Comparison of ENCODE assay signal across 7 cellular contexts in genomic region chr16:29340235-29340634, GRCh38.
DNase-seq lines count a peak whose midpoint lies in the region; ATAC-seq, FAIRE-seq and TF ChIP-seq lines count a peak whose summit lies in the region.
"Not testable (repeated sequence)": the region's sequence is repeated elsewhere in the genome, so short reads cannot be mapped to it uniquely, and the experiment has no call there.

No MANE protein-coding gene starts in this region.

- not testable (repeated sequence) for H3K79me2 ChIP-seq in DOHH2 (ENCODE audit: control insufficient read depth, low read length); OCI-LY1 (ENCODE audit: insufficient read depth, low read length); GM12878 (ENCODE audit: control insufficient read depth, insufficient read depth, low read length)

- DNase-seq in MG63, result peak; percentile 58
- not testable (repeated sequence) for DNase-seq in activated B cell treated with CpG ODN at 0.5 μM for 24 hours; GM12878 (ENCODE audit: low read depth, low spot score); naive B cell

- not testable (repeated sequence) for H3K27me3 ChIP-seq in DOHH2 (ENCODE audit: control insufficient read depth, low read length); MG63; OCI-LY1 (ENCODE audit: insufficient read depth, low read length); GM12878 (replicated peaks in 1 of 2; ENCODE audit: control insufficient read depth in 2 of 2, insufficient read depth in 2 of 2, low read length in 1 of 2)

- not testable (repeated sequence) for H2AFZ ChIP-seq in OCI-LY1 (ENCODE audit: low read length); GM12878 (ENCODE audit: control insufficient read depth, low read depth, low read length)

- peak; percentile 22 for ATAC-seq in activated B cell treated with CpG ODN at 0.5 μM for 24 hours (ENCODE audit: low read depth)
- peak; percentile 26 for ATAC-seq in GM12878
- not testable (repeated sequence) for ATAC-seq in naive B cell (ENCODE audit: low read depth in 2 of 2)
- peak; percentile 13 for ATAC-seq in stimulated activated memory B cell treated with anti-CD40 and anti-IgM and Interleukin-4, amounts not matched to agents 10 μg/mL and 1 μg/mL and 100 μg/mL, for 72 hours

- CTCF ChIA-PET in activated B cell treated with CpG ODN at 0.5 μM for 24 hours (lab: Charles Lee); GM12878 (lab: Yijun Ruan, JAX): not testable (repeated sequence)

- H3K9me3 Mint-ChIP-seq in activated B cell treated with CpG ODN at 0.5 μM for 24 hours; naive B cell; stimulated activated memory B cell treated with anti-CD40 and anti-IgM and Interleukin-4, amounts not matched to agents 10 μg/mL and 1 μg/mL and 100 μg/mL, for 72 hours: not testable (repeated sequence)

- intact Hi-C loops in activated B cell treated with CpG ODN at 0.5 μM for 24 hours (cut with micrococcal nuclease); GM12878 (cut with micrococcal nuclease; ENCODE audit: unreplicated experiment): not testable (repeated sequence)

- H4K20me1 ChIP-seq in DOHH2 (ENCODE audit: control insufficient read depth, insufficient read depth, low read depth, low read length); OCI-LY1 (ENCODE audit: insufficient read depth, low read length); GM12878 (ENCODE audit: control insufficient read depth, insufficient read depth): not testable (repeated sequence)

- not testable (repeated sequence) for TF ChIP-seq POLR2A in GM12878 (IDR thresholded peaks at IDR 0.05; ENCODE audit: low read depth, low read length)

- WGBS in GM12878 (ENCODE audit: insufficient coverage, insufficient replicate concordance, low lambda C conversion rate, missing lambda C conversion rate), result 3% methylated on average over 3 of the region's 3 CpGs

- FAIRE-seq in GM12878 (lab: Jason Lieb, UNC), result not testable (repeated sequence)

- H3K9ac ChIP-seq in OCI-LY1 (ENCODE audit: low read length); GM12878 (ENCODE audit: control insufficient read depth, insufficient read depth, low read length): not testable (repeated sequence)

- peaks cover 86% of the 10 kb centered on the region for H3K4me1 ChIP-seq in DOHH2 (ENCODE audit: control insufficient read depth, low read length)
- peaks cover 82% of the 10 kb centered on the region for H3K4me1 ChIP-seq in OCI-LY1 (ENCODE audit: insufficient read depth, low read length, severe bottlenecking)
- peaks cover 13% of the 10 kb centered on the region for H3K4me1 ChIP-seq in GM12878 (ENCODE audit: control insufficient read depth, insufficient read depth, low read length)

- RAD21 ChIA-PET in GM12878 (lab: Charles Lee; ENCODE audit: unreplicated experiment), result not testable (repeated sequence)

- H3K4me1 Mint-ChIP-seq in activated B cell treated with CpG ODN at 0.5 μM for 24 hours, result peaks cover 81% of the 10 kb centered on the region
- H3K4me1 Mint-ChIP-seq in naive B cell, result peaks cover 50 to 79% (median 67%) of the 10 kb centered on the region in 3 donors
- H3K4me1 Mint-ChIP-seq in stimulated activated memory B cell treated with anti-CD40 and anti-IgM and Interleukin-4, amounts not matched to agents 10 μg/mL and 1 μg/mL and 100 μg/mL, for 72 hours, result peaks cover 67% of the 10 kb centered on the region

- H3K36me3 ChIP-seq in DOHH2 (ENCODE audit: control insufficient read depth, low read length); MG63; OCI-LY1 (ENCODE audit: insufficient read depth, low read length); GM12878 (ENCODE audit: control insufficient read depth in 2 of 2, insufficient read depth in 2 of 2, low read length in 1 of 2): not testable (repeated sequence)

- TF ChIP-seq CTCF in DOHH2 (IDR thresholded peaks at IDR 0.05; ENCODE audit: low read depth, low read length, poor library complexity, severe bottlenecking); OCI-LY1 (IDR thresholded peaks at IDR 0.05; ENCODE audit: low read length); activated B cell treated with CpG ODN at 0.5 μM for 24 hours (IDR thresholded peaks at IDR 0.05); GM12878 (IDR thresholded peaks at IDR 0.05 in 2 of 3, conservative IDR thresholded peaks at IDR 0.05 in 1 of 3; ENCODE audit: control insufficient read depth in 2 of 3, extremely low read depth in 1 of 3, insufficient read depth in 1 of 3, low read depth in 3 of 3, low read length in 3 of 3): not testable (repeated sequence)

- H3K27ac ChIP-seq in DOHH2 (ENCODE audit: low read depth, low read length) (peak overlapping the region; percentile 90), OCI-LY1 (ENCODE audit: low read depth, low read length, poor library complexity, severe bottlenecking) (peak overlapping the region; percentile 95)
- H3K27ac ChIP-seq in GM12878 (ENCODE audit: control insufficient read depth, insufficient read depth), result not testable (repeated sequence)

- peak overlapping the region; percentile 96 for H3K27ac Mint-ChIP-seq in activated B cell treated with CpG ODN at 0.5 μM for 24 hours
- peak overlapping the region; percentile 84 to 100 (median 99) for H3K27ac Mint-ChIP-seq in naive B cell
- H3K27ac Mint-ChIP-seq in stimulated activated memory B cell treated with anti-CD40 and anti-IgM and Interleukin-4, amounts not matched to agents 10 μg/mL and 1 μg/mL and 100 μg/mL, for 72 hours, result peak overlapping the region; percentile 79

- not testable (repeated sequence) for H3K9me3 ChIP-seq in DOHH2 (ENCODE audit: control insufficient read depth, insufficient read depth, low read length); MG63; OCI-LY1 (ENCODE audit: low read length); GM12878 (replicated peaks; ENCODE audit: control insufficient read depth, insufficient read depth, low read length)

- H3K27me3 Mint-ChIP-seq in activated B cell treated with CpG ODN at 0.5 μM for 24 hours; naive B cell; stimulated activated memory B cell treated with anti-CD40 and anti-IgM and Interleukin-4, amounts not matched to agents 10 μg/mL and 1 μg/mL and 100 μg/mL, for 72 hours: not testable (repeated sequence)

- TF ChIP-seq RAD21 in GM12878 (IDR thresholded peaks at IDR 0.05; ENCODE audit: insufficient read depth, low read depth, low read length), result not testable (repeated sequence)

- SMC1A ChIA-PET in GM12878 (lab: Charles Lee; ENCODE audit: uncharacterized antibody, unreplicated experiment), result not testable (repeated sequence)

- H3K4me3 Mint-ChIP-seq in activated B cell treated with CpG ODN at 0.5 μM for 24 hours (peak overlapping the region; percentile 56), naive B cell (peak overlapping the region in 6 of 8 donors; percentile 5 to 83 (median 46))
- H3K4me3 Mint-ChIP-seq in stimulated activated memory B cell treated with anti-CD40 and anti-IgM and Interleukin-4, amounts not matched to agents 10 μg/mL and 1 μg/mL and 100 μg/mL, for 72 hours, result not testable (repeated sequence)

- peak overlapping the region; percentile 49; the same call in 1 of the 2 replicates for H3K4me3 ChIP-seq in DOHH2 (ENCODE audit: low read length)
- H3K4me3 ChIP-seq in MG63, GM12878: not testable (repeated sequence)
- peak overlapping the region; percentile 35 for H3K4me3 ChIP-seq in OCI-LY1 (ENCODE audit: low read depth, low read length, poor library complexity, severe bottlenecking)

- peak overlapping the region; percentile 53 for H3K4me2 ChIP-seq in DOHH2 (ENCODE audit: low read length)
- H3K4me2 ChIP-seq in OCI-LY1 (ENCODE audit: low read length); GM12878 (ENCODE audit: control insufficient read depth, insufficient read depth): not testable (repeated sequence)

- TF ChIP-seq EP300 in GM12878 (IDR thresholded peaks at IDR 0.05; ENCODE audit: borderline replicate concordance in 1 of 2, control insufficient read depth in 1 of 2, low read depth in 2 of 2, low read length in 2 of 2), result not testable (repeated sequence)

- not testable (repeated sequence) for BruUV-seq in GM12878 (replicated peaks; lab: Mats Ljungman, UMichigan)

- peaks cover 22% of the 10 kb centered on the region for H3F3A ChIP-seq in DOHH2 (ENCODE audit: control insufficient read depth, insufficient read depth)
- H3F3A ChIP-seq in OCI-LY1 (ENCODE audit: insufficient read depth, low read length), result not testable (repeated sequence)

- in situ Hi-C loops in GM12878 (cut with MboI), result not testable (repeated sequence)

- not testable (repeated sequence) for H3K9me2 ChIP-seq in DOHH2 (replicated peaks; ENCODE audit: control insufficient read depth, low read length); OCI-LY1 (ENCODE audit: low read depth, low read length)

- not testable (repeated sequence) for H3K36me3 Mint-ChIP-seq in activated B cell treated with CpG ODN at 0.5 μM for 24 hours (ENCODE audit: low read depth); naive B cell; stimulated activated memory B cell treated with anti-CD40 and anti-IgM and Interleukin-4, amounts not matched to agents 10 μg/mL and 1 μg/mL and 100 μg/mL, for 72 hours

- POLR2A ChIA-PET in activated B cell treated with CpG ODN at 0.5 μM for 24 hours (lab: Charles Lee); GM12878 (lab: Charles Lee): not testable (repeated sequence)

TF ChIP-seq in GM12878, 131 proteins besides CTCF, POLR2A, EP300 and RAD21:
- TF ChIP-seq JUNB (IDR thresholded peaks at IDR 0.05), result peak; percentile 23; the same call in 1 of the 2 replicates
